ENCODE assay signal across 29 cellular contexts in the genomic region with DNA sequence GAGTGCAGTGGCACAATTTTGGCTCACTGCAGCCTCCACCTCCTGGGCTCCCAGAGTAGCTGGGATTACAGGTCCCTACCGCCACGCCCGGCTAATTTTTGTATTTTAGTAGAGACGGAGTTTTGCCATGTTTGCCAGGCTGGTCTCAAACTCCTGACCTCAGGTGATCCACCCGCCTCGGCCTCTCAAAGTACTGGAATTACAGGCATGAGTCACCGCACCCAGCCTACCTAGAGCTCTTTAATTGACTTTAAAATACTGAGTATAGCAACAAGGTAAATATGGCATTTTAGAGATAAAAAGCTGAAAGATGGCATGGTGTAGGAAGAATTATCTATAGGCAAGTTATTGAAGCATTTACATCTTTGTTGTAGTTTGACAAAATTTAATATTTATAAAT.
"Had no signal": no experiment of that assay in that cellular context is flagged by ENCODE, and none has a peak within 500 bp of the region (broad histone marks: within the 10 kb centered on the region; RNA-seq: fewer than 3 reads in every experiment).

No MANE protein-coding gene starts in this region.

- H3K9me3 ChIP-seq: adrenal gland, ascending aorta had no signal

- H3K4me3 ChIP-seq: adrenal gland, ascending aorta, cardiac muscle cell had no signal

- H3K27ac ChIP-seq: adrenal gland, ascending aorta, cardiac muscle cell, VCaP had no signal

- H3K27me3 ChIP-seq: adrenal gland, ascending aorta, cardiac muscle cell had no signal

- H3K36me3 ChIP-seq: cardiac muscle cell had no signal

- DNase-seq: activated B cell treated with CpG ODN at 0.5 μM for 24 hours; activated CD4-positive, alpha-beta memory T cell treated with anti-CD3 and anti-CD28 coated beads for 36 hours; activated CD4-positive, alpha-beta T cell treated with anti-CD3 and anti-CD28 coated beads for 4 hours; activated CD4-positive, alpha-beta T cell treated with anti-CD3 and anti-CD28 coated beads, Interleukin-2, amount 10 ng/mL, durations not matched to agents 24 days and 14 days; activated CD4-positive, alpha-beta T cell treated with anti-CD3 and anti-CD28 coated beads, Interleukin-2, amount 50 U/mL, for 1 hour; activated CD4-positive, alpha-beta T cell treated with anti-CD3 and anti-CD28 coated beads, Interleukin-2, amount 50 U/mL, for 4 hours; activated CD4-positive, CD25-positive, alpha-beta regulatory T cell treated with anti-CD3 and anti-CD28 coated beads, Interleukin-2, amount 50 U/mL, for 72 hours; activated CD8-positive, alpha-beta memory T cell treated with anti-CD3 and anti-CD28 coated beads, Interleukin-2, amount 50 U/mL, for 4 hours; activated CD8-positive, alpha-beta T cell treated with anti-CD3 and anti-CD28 coated beads for 36 hours; activated effector memory CD4-positive, alpha-beta T cell treated with anti-CD3 and anti-CD28 coated beads, Interleukin-2, amount 50 U/mL, for 16 hours; activated gamma-delta T cell treated with Interleukin-2 at 50 U/mL for 16 hours; activated naive CD4-positive, alpha-beta T cell; activated naive CD4-positive, alpha-beta T cell treated with anti-CD3 and anti-CD28 coated beads for 36 hours; activated naive CD4-positive, alpha-beta T cell treated with anti-CD3 and anti-CD28 coated beads, Interleukin-2, amount 50 U/mL, for 16 hours; activated naive CD8-positive, alpha-beta T cell treated with anti-CD3 and anti-CD28 coated beads for 36 hours; activated T-cell treated with anti-CD3 and anti-CD28 coated beads for 4 hours; activated T-cell treated with anti-CD3 and anti-CD28 coated beads, Interleukin-2, amount 50 U/mL, for 1 hour; activated T-cell treated with anti-CD3 and anti-CD28 coated beads, Interleukin-2, amount 50 U/mL, for 4 hours; activated T-cell treated with anti-CD3 and anti-CD28 coated beads, Interleukin-2, amount 50 U/mL, for 72 hours; adrenal gland; amniotic stem cell; cerebellar nuclear complex; T-helper 2 cell; T-helper 9 cell had no signal

- ATAC-seq: activated CD8-positive, alpha-beta T cell treated with anti-CD3 and anti-CD28 coated beads for 36 hours; activated naive CD4-positive, alpha-beta T cell treated with anti-CD3 and anti-CD28 coated beads, Interleukin-2, amount 50 U/mL, for 72 hours; activated T-cell treated with anti-CD3 and anti-CD28 coated beads, Interleukin-2, amount 50 U/mL, for 4 hours; activated T-cell treated with anti-CD3 and anti-CD28 coated beads, Interleukin-2, amount 50 U/mL, for 72 hours; activated T-helper 17 cell treated with anti-CD3 and anti-CD28 coated beads, Interleukin-2, amount 50 U/mL, for 72 hours had no signal
